In the genomic region with DNA sequence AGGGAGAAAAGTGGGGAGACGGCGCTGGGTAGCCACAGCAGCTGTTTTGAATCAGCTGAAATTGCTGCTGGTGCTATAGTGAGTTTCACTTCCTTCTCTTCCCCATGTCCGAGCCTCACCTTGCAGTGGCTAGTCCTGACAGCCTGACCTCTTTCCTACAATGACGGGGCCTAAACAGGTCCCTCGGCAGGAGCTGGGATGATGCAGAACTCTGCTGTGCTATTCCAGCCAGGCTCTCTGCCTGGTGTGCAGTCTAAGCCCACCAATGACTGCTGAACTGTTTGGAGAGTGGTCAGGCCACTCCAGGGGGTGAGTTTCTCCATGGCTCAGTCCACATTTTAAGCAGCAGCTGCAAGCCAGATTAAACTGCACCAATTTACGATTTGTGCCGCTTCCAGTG, we compare ENCODE assay signal across 1 cellular context.
TF ChIP-seq lines count a peak whose summit lies in the region.

No MANE protein-coding gene starts in this region.

TF ChIP-seq in GM23338, 12 proteins besides CTCF, POLR2A, EP300 and RAD21 (continued from another document):
- TF ChIP-seq EZH2phosphoT487 (IDR thresholded peaks at IDR 0.05; ENCODE audit: unreplicated experiment): no peak
- no peak for TF ChIP-seq JUNB (IDR thresholded peaks at IDR 0.05; ENCODE audit: unreplicated experiment)
- no peak for TF ChIP-seq ZNF331 (CRISPR knock-in tag; IDR thresholded peaks at IDR 0.05; ENCODE audit: low read depth)
- no peak for TF ChIP-seq EZH2 (IDR thresholded peaks at IDR 0.05; ENCODE audit: low read depth, unreplicated experiment)
- no peak for TF ChIP-seq ZNF114 (CRISPR knock-in tag; IDR thresholded peaks at IDR 0.05)
- no peak for TF ChIP-seq STAT1 (IDR thresholded peaks at IDR 0.05; ENCODE audit: unreplicated experiment)
